In the genomic region with DNA sequence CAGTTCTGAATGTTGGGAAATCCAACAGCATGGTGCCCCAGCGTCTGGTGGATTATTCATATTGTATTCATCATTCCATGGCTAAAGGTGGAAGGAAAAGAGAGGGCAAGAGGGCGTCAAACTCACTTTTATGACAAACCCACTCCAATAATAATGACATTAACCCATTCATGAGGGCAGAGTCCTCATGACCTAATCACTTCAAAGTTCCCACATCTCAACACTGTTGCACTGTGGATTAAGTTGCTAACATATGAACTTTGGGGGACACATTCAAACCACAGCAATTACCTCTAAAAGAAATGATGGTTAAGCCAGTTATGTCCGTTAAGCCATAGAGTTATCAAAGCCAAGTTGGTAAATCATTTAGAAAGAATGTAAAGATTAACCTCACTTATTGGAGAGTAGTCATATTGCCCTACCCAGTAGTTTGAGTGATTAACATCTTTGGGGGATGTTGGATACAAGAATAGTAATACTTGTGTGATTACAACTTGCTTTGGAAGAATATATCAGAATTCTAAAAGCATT, we compare ENCODE assay signal across 28 cellular contexts.
DNase-seq lines count a peak whose midpoint lies in the region; ATAC-seq and TF ChIP-seq lines count a peak whose summit lies in the region.
"Had no signal": no experiment of that assay in that cellular context is flagged by ENCODE, and none has a peak within 500 bp of the region (broad histone marks: within the 10 kb centered on the region; RNA-seq: fewer than 3 reads in every experiment).

No MANE protein-coding gene starts in this region.

- H3K9me3 ChIP-seq in SJSA1 (replicated peaks), result no peaks in the 10 kb centered on the region
- H3K9me3 ChIP-seq: transverse colon had no signal

- peaks cover 2% of the 10 kb centered on the region; the same call in 1 of the 2 replicates for H3K27me3 Mint-ChIP-seq in HFFc6 (ENCODE audit: insufficient read depth)
- H3K27me3 Mint-ChIP-seq: activated CD4-positive, alpha-beta memory T cell treated with anti-CD3 and anti-CD28 coated beads for 36 hours; activated T-helper 17 cell treated with anti-CD3 and anti-CD28 coated beads, Interleukin-2, amount 50 U/mL, for 72 hours; effector memory CD8-positive, alpha-beta T cell had no signal

- ATAC-seq in HG03439 (IDR thresholded peaks at IDR 0.05; ENCODE audit: unreplicated experiment) (no peak), GM21825 (IDR thresholded peaks at IDR 0.05; ENCODE audit: unreplicated experiment) (no peak)
- ATAC-seq: activated T-helper 17 cell treated with anti-CD3 and anti-CD28 coated beads, Interleukin-2, amount 50 U/mL, for 72 hours; effector memory CD8-positive, alpha-beta T cell had no signal

- TF ChIP-seq CTCF in HFFc6 (IDR thresholded peaks at IDR 0.05) (no peak), foreskin fibroblast (IDR thresholded peaks at IDR 0.05; ENCODE audit: low read depth, low read length) (no peak)

- 0 out of 2 replicates have a peak, but pooled peaks cover 3% of the 10 kb centered on the region for H3K36me3 Mint-ChIP-seq in HFFc6 (ENCODE audit: low read depth)
- H3K36me3 Mint-ChIP-seq: activated CD4-positive, alpha-beta memory T cell treated with anti-CD3 and anti-CD28 coated beads for 36 hours had no signal

- H3K27me3 ChIP-seq in SJSA1 (replicated peaks), result no peaks in the 10 kb centered on the region
- H3K27me3 ChIP-seq: esophagus muscularis mucosa, transverse colon had no signal

- H3K4me3 Mint-ChIP-seq in HFFc6, result peak overlapping the region; percentile 37
- H3K4me3 Mint-ChIP-seq: activated CD4-positive, alpha-beta memory T cell treated with anti-CD3 and anti-CD28 coated beads for 36 hours; activated T-helper 17 cell treated with anti-CD3 and anti-CD28 coated beads, Interleukin-2, amount 50 U/mL, for 72 hours; effector memory CD8-positive, alpha-beta T cell; nephron; T-helper 1 cell treated with Interleukin-12 subunit alpha and Interleukin-12 subunit beta and Interleukin-4 antibody, amounts not matched to agents 30 μg/mL and 1 μg/mL, for 36 hours had no signal

- H3K4me1 ChIP-seq in SJSA1 (replicated peaks), result peaks cover 69% of the 10 kb centered on the region
- H3K4me1 ChIP-seq: esophagus muscularis mucosa, transverse colon had no signal

- H3K27ac ChIP-seq in SJSA1, result peak overlapping the region; percentile 33
- H3K27ac ChIP-seq: coronary artery, esophagus muscularis mucosa, HL-60, RWPE1, transverse colon had no signal

- H3K4me1 Mint-ChIP-seq in HFFc6 (ENCODE audit: low read depth), result peaks cover 85% of the 10 kb centered on the region
- H3K4me1 Mint-ChIP-seq: activated T-helper 17 cell treated with anti-CD3 and anti-CD28 coated beads, Interleukin-2, amount 50 U/mL, for 72 hours had no signal

- DNase-seq in HFFc6, result peak; percentile 73
- DNase-seq in SJSA1 (ENCODE audit: low read depth in 1 of 2, low spot score in 2 of 2), result no peak
- DNase-seq in foreskin fibroblast, result peak; percentile 26 to 47
- DNase-seq in NCI-H1092 (lab: John Stamatoyannopoulos, UW), result no peak
- DNase-seq in NCI-H128 (lab: John Stamatoyannopoulos, UW; ENCODE audit: unreplicated experiment), result no peak
- DNase-seq: activated CD4-positive, alpha-beta memory T cell treated with anti-CD3 and anti-CD28 coated beads for 36 hours; activated CD4-positive, CD25-positive, alpha-beta regulatory T cell treated with anti-CD3 and anti-CD28 coated beads, Interleukin-2, amount 50 U/mL, for 72 hours; activated CD8-positive, alpha-beta memory T cell treated with anti-CD3 and anti-CD28 coated beads, Interleukin-2, amount 50 U/mL, for 4 hours; activated naive CD4-positive, alpha-beta T cell treated with anti-CD3 and anti-CD28 coated beads, Interleukin-2, amount 50 U/mL, for 16 hours; amygdala; Calu3; DMS79 treated with DMSO at 0.1 percent for 48 hours; effector memory CD8-positive, alpha-beta T cell; NCI-H1105; NCI-H2029 treated with DMSO at 0.1 percent for 48 hours; NCI-H2227 treated with DMSO at 0.1 percent for 48 hours; NCI-H748 treated with DMSO at 0.1 percent for 48 hours; stimulated activated CD4-positive, alpha-beta T cell treated with anti-CD3 and anti-CD28 coated beads, Interleukin-2, amount 100 ng/mL, for 24 hours; transverse colon had no signal

- H3K4me3 ChIP-seq in SJSA1 (no peak overlapping the region), foreskin fibroblast (ENCODE audit: low read depth in 1 of 2, low read length in 2 of 2) (no peak overlapping the region)
- H3K4me3 ChIP-seq: coronary artery, esophagus muscularis mucosa, transverse colon had no signal

- H3K27ac Mint-ChIP-seq in HFFc6, result peak overlapping the region; percentile 80
- H3K27ac Mint-ChIP-seq: activated CD4-positive, alpha-beta memory T cell treated with anti-CD3 and anti-CD28 coated beads for 36 hours; activated T-helper 17 cell treated with anti-CD3 and anti-CD28 coated beads, Interleukin-2, amount 50 U/mL, for 72 hours; effector memory CD8-positive, alpha-beta T cell; nephron; T-helper 1 cell treated with Interleukin-12 subunit alpha and Interleukin-12 subunit beta and Interleukin-4 antibody, amounts not matched to agents 30 μg/mL and 1 μg/mL, for 36 hours had no signal

- H3K9me3 Mint-ChIP-seq in HFFc6, result no peaks in the 10 kb centered on the region
- H3K9me3 Mint-ChIP-seq: nephron had no signal

- no peaks in the 10 kb centered on the region for H3K36me3 ChIP-seq in SJSA1
- H3K36me3 ChIP-seq: esophagus muscularis mucosa, transverse colon had no signal

Comparison
In these comparisons a context has a peak if more than half of its experiments do, and no peak if none do; other contexts are left out.
1. DNase-seq: peak in HFFc6 (single experiment) and foreskin fibroblast (2 of 2); none in SJSA1 (0 of 2), NCI-H1092 (single experiment) and NCI-H128 (single experiment).